7 cellular contexts compared by ENCODE assay signal in the genomic region with DNA sequence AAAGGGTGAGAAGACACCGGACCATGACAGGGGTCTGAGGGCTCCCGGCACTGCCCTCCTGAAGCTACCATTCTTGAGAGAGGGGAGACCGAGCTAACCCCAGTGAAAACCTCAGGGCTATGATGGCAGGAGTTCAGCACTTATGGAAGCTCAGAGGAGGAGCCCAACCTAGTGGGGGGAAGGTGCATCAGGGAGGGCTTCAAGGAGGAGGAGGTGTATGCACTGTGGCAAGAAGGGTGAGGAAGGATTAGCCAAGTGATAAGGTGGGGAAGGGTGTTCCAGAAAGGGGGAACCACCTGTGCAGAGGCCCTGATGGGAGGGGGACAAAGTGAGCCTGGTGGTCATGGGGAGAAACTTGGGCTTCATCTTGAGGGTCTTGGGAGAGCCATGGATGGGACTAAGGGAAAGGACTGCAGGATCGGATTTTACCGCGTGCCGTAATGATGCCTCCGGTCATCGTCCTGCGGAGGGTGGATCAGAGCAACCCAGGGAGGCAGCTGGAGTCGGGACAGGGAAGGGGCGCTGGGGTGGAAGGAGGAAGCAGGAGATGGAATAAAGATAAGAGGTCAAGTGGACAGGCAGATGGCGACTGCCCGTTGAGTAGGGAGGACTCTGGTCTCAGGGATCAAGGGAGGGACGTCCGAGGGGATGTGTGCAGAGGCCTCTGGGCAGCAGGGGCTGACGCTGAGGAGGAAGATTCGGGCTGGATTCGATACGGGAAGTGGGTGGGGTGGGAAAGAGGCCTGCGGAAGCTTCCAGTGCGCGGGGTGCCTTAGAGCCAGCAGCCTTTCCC. TPM values are rescaled to one million over a fixed set of nuclear protein-coding genes. Genes with fewer than 3 reads are reported as not detected.
DNase-seq lines count a peak whose midpoint lies in the region; ATAC-seq, FAIRE-seq and TF ChIP-seq lines count a peak whose summit lies in the region.
"Had no signal": no experiment of that assay in that cellular context is flagged by ENCODE, and none has a peak within 500 bp of the region (broad histone marks: within the 10 kb centered on the region; RNA-seq: fewer than 3 reads in every experiment).

No MANE protein-coding gene starts in this region.

- no peaks in the 10 kb centered on the region for H3K9me3 ChIP-seq in K562 (replicated peaks; ENCODE audit: control insufficient read depth, insufficient read depth, low read depth, low read length)

- POLR2A ChIA-PET in K562 (lab: Yijun Ruan, JAX): interaction anchor here (1.0 to 1.9 kb wide), 2 partner anchors 13 to 106 kb away, joined by 3 to 8 read pairs; a partner anchor contains a TSS

- ATAC-seq in GM21423 (IDR thresholded peaks at IDR 0.05; ENCODE audit: unreplicated experiment) (peak; percentile 12), K562 (peak; percentile 4), GM21381 (IDR thresholded peaks at IDR 0.05; ENCODE audit: unreplicated experiment) (no peak)
- ATAC-seq in natural killer cell treated with Interleukin-12 subunit alpha and Interleukin-12 subunit beta and Interleukin-15 and Interleukin-18, amount 100 ng/mL, for 72 hours: no peak

- peaks cover 24 to 32% of the 10 kb centered on the region in 2 experiments for H3K27me3 ChIP-seq in K562 (ENCODE audit: control insufficient read depth in 2 of 2, insufficient read depth in 2 of 2, low read length in 2 of 2)

- BruUV-seq in K562 (replicated peaks; lab: Mats Ljungman, UMichigan): no TSS peak

- H3K4me3 ChIP-seq in K562: peak overlapping the region; percentile 64

- H3K9ac ChIP-seq in K562 (ENCODE audit: insufficient read depth in 1 of 2, low read depth in 2 of 2, low read length in 2 of 2): peak overlapping the region in 1 of 2 experiments; percentile 88; a peak in 2 of 4 replicates

- no peak for TF ChIP-seq EP300 in K562 (IDR thresholded peaks at IDR 0.05; ENCODE audit: low read length)

- no peaks in the 10 kb centered on the region for H3K36me3 Mint-ChIP-seq in natural killer cell treated with Interleukin-12 subunit alpha and Interleukin-12 subunit beta and Interleukin-15 and Interleukin-18, amount 100 ng/mL, for 72 hours

- in situ Hi-C loops in K562 (cut with MboI): no loop called here

- H3K79me2 ChIP-seq in K562 (ENCODE audit: control insufficient read depth, insufficient read depth, low read length): no peaks in the 10 kb centered on the region

- no peak overlapping the region for H3K27ac Mint-ChIP-seq in natural killer cell treated with Interleukin-12 subunit alpha and Interleukin-12 subunit beta and Interleukin-15 and Interleukin-18, amount 100 ng/mL, for 72 hours

- H3K4me1 Mint-ChIP-seq in natural killer cell treated with Interleukin-12 subunit alpha and Interleukin-12 subunit beta and Interleukin-15 and Interleukin-18, amount 100 ng/mL, for 72 hours (ENCODE audit: low read depth in 2 of 2): peaks cover 6 to 11% of the 10 kb centered on the region in 2 donors

- no peak for TF ChIP-seq RAD21 in K562 (CRISPR knock-in tag; conservative IDR thresholded peaks at IDR 0.05 in 1 of 2, IDR thresholded peaks at IDR 0.05 in 1 of 2)

- WGBS in K562 (ENCODE audit: insufficient coverage, low coverage, missing lambda C conversion rate): 2% methylated on average over 19 of the region's 23 CpGs

- no peaks in the 10 kb centered on the region for H3K9me1 ChIP-seq in K562 (ENCODE audit: control insufficient read depth, insufficient read depth, low read length)

- H3K4me2 ChIP-seq in K562 (ENCODE audit: insufficient read depth, low read length): peak overlapping the region; percentile 91

- H3K9me3 Mint-ChIP-seq in natural killer cell treated with Interleukin-12 subunit alpha and Interleukin-12 subunit beta and Interleukin-15 and Interleukin-18, amount 100 ng/mL, for 72 hours: no peaks in the 10 kb centered on the region

- intact Hi-C loops in K562 (cut with micrococcal nuclease): no loop called here

- CTCF ChIA-PET in K562 (lab: Yijun Ruan, JAX; ENCODE audit: low intra/inter-chr PET ratio): no interaction called here

- TF ChIP-seq CTCF in K562 (IDR thresholded peaks at IDR 0.05 in 2 of 3, conservative IDR thresholded peaks at IDR 0.05 in 1 of 3; ENCODE audit: insufficient read depth in 2 of 3, low read depth in 1 of 3, low read length in 3 of 3): no peak

- DNase-seq in K562 (ENCODE audit: extremely low read depth in 1 of 4, low spot score in 3 of 4) (peak in 2 of 4 experiments; percentile 30 to 39), substantia nigra (lab: John Stamatoyannopoulos, UW) (no peak), kidney tubule cell (ENCODE audit: low spot score) (no peak)
- DNase-seq in natural killer cell treated with Interleukin-12 subunit alpha and Interleukin-12 subunit beta and Interleukin-15 and Interleukin-18, amount 100 ng/mL, for 72 hours (ENCODE audit: low spot score): no peak

- peak overlapping the region; percentile 83 for H3K4me3 Mint-ChIP-seq in natural killer cell treated with Interleukin-12 subunit alpha and Interleukin-12 subunit beta and Interleukin-15 and Interleukin-18, amount 100 ng/mL, for 72 hours

- no peak for TF ChIP-seq POLR2A in K562 (conservative IDR thresholded peaks at IDR 0.05)

- H2AFZ ChIP-seq in K562 (ENCODE audit: low read depth, low read length): peak overlapping the region; percentile 98

- FAIRE-seq in K562 (lab: Jason Lieb, UNC): no peak

- H3K4me1 ChIP-seq in K562 (replicated peaks in 1 of 2; ENCODE audit: control insufficient read depth in 2 of 2, insufficient read depth in 2 of 2, low read length in 2 of 2): peaks cover 10 to 26% of the 10 kb centered on the region in 2 experiments; a peak in 4 of 5 replicates

- no peaks in the 10 kb centered on the region for H3K36me3 ChIP-seq in K562 (ENCODE audit: control insufficient read depth, insufficient read depth, low read length)

- peaks cover 10% of the 10 kb centered on the region; the same call in 1 of the 2 replicates for H4K20me1 ChIP-seq in K562 (replicated peaks; ENCODE audit: control insufficient read depth, insufficient read depth, low read length)

- H3K27ac ChIP-seq in K562 (ENCODE audit: extremely low read depth, low read depth, low read length) (no peak overlapping the region), substantia nigra (ENCODE audit: low read depth, low read length, poor library complexity, severe bottlenecking) (no peak overlapping the region)

- peaks cover 13 to 20% of the 10 kb centered on the region in 2 donors for H3K27me3 Mint-ChIP-seq in natural killer cell treated with Interleukin-12 subunit alpha and Interleukin-12 subunit beta and Interleukin-15 and Interleukin-18, amount 100 ng/mL, for 72 hours

RNA-seq across cellular contexts. Expression of a gene that starts 13.3 kb away (rescaled TPM):
- 76.7 and 164 TPM in 2 replicates for total RNA-seq in K562 (2011; cell fraction: chromatin; rRNA removed; ENCODE audit: low replicate concordance)
- total RNA-seq in K562 (2011; cell fraction: nucleolus; rRNA removed): 169 and 187 TPM in 2 replicates
- 126 and 134 TPM in 2 replicates for total RNA-seq in K562 (2011; cell fraction: nucleoplasm; rRNA removed)
- total RNA-seq in K562 (2014; rRNA removed) (379 and 498 TPM in 2 replicates), K562 (2014; rRNA removed; fragmentation: Illumina TruSeq; extraction: Trizol) (222 and 257 TPM in 2 replicates), K562 (2015; rRNA removed; fragmentation: Illumina TruSeq; extraction: Trizol) (315 and 317 TPM in 2 replicates), K562 (2021) (304 and 317 TPM in 2 replicates)
- polyA plus RNA-seq in K562 (2011; rRNA removed) (561 and 583 TPM in 2 replicates), K562 (2014; fragmentation: Illumina TruSeq; extraction: Trizol) (377 and 397 TPM in 2 replicates), K562 (2014; fragmentation: Nextera tagmentation; extraction: Ambion mirVana) (100 to 1,000 TPM; 130 to 244 TPM), K562 (2014; rRNA removed) (372 and 502 TPM in 2 replicates)
- 760 and 1,382 TPM in 2 replicates for polyA plus RNA-seq in K562 (2011; cell fraction: cytosol; rRNA removed)
- 215 and 238 TPM in 2 replicates for polyA plus RNA-seq in K562 (2011; cell fraction: nucleus; rRNA removed)
- 347 and 565 TPM in 2 replicates for polyA plus RNA-seq in K562 (2012)
- polyA minus RNA-seq in K562 (2011; rRNA and poly(A)+ RNA removed): 222 and 326 TPM in 2 replicates
- 135 and 197 TPM in 2 replicates for polyA minus RNA-seq in K562 (2011; cell fraction: cytosol; rRNA and poly(A)+ RNA removed)
- polyA minus RNA-seq in K562 (2011; cell fraction: nucleus; rRNA and poly(A)+ RNA removed): 64.9 and 72.1 TPM in 2 replicates
- total RNA-seq in natural killer cell treated with Interleukin-12 subunit alpha and Interleukin-12 subunit beta and Interleukin-15 and Interleukin-18, amount 100 ng/mL, for 72 hours: 100 to 1,000 TPM; 133 to 252 TPM

RNA-seq across cellular contexts. Expression of a gene that starts 25.4 kb away (rescaled TPM):
- total RNA-seq in K562 (2011; cell fraction: chromatin; rRNA removed; ENCODE audit: low replicate concordance): 13.9 and 31.7 TPM in 2 replicates
- total RNA-seq in K562 (2011; cell fraction: nucleolus; rRNA removed): 19.7 and 20.7 TPM in 2 replicates
- total RNA-seq in K562 (2011; cell fraction: nucleoplasm; rRNA removed): 21.0 and 26.9 TPM in 2 replicates
- total RNA-seq in K562 (2014; rRNA removed): 0.37 TPM in 1 of 2 replicates, not detected in the other
- total RNA-seq in K562 (2014; rRNA removed; fragmentation: Illumina TruSeq; extraction: Trizol): 0.41 and 0.58 TPM in 2 replicates
- 0.72 and 0.76 TPM in 2 replicates for total RNA-seq in K562 (2015; rRNA removed; fragmentation: Illumina TruSeq; extraction: Trizol)
- 1.8 and 2.2 TPM in 2 replicates for total RNA-seq in K562 (2021)
- 0.56 and 1.0 TPM in 2 replicates for polyA plus RNA-seq in K562 (2011; rRNA removed)
- 0.27 and 0.46 TPM in 2 replicates for polyA plus RNA-seq in K562 (2011; cell fraction: cytosol; rRNA removed)
- polyA plus RNA-seq in K562 (2011; cell fraction: nucleus; rRNA removed): 3.2 and 3.3 TPM in 2 replicates
- polyA plus RNA-seq in K562 (2012): 0.55 and 0.90 TPM in 2 replicates
- 0.15 and 0.30 TPM in 2 replicates for polyA plus RNA-seq in K562 (2014; fragmentation: Illumina TruSeq; extraction: Trizol)
- under 1 TPM in 1 of 2 experiments, not detected in 1; 0.07 TPM for polyA plus RNA-seq in K562 (2014; fragmentation: Nextera tagmentation; extraction: Ambion mirVana)
- polyA plus RNA-seq in K562 (2014; rRNA removed): 0.97 and 1.1 TPM in 2 replicates
- 1.3 and 1.6 TPM in 2 replicates for polyA minus RNA-seq in K562 (2011; rRNA and poly(A)+ RNA removed)
- polyA minus RNA-seq in K562 (2011; cell fraction: cytosol; rRNA and poly(A)+ RNA removed): 0.95 and 1.5 TPM in 2 replicates
- polyA minus RNA-seq in K562 (2011; cell fraction: nucleus; rRNA and poly(A)+ RNA removed): 3.6 and 4.6 TPM in 2 replicates
- total RNA-seq in natural killer cell treated with Interleukin-12 subunit alpha and Interleukin-12 subunit beta and Interleukin-15 and Interleukin-18, amount 100 ng/mL, for 72 hours: 1 to 10 TPM; 6.1 to 9.4 TPM

RNA-seq across cellular contexts. Expression of a gene that starts 26.8 kb away (rescaled TPM):
- total RNA-seq in K562 (2011; cell fraction: chromatin; rRNA removed; ENCODE audit: low replicate concordance): 0.12 TPM in 1 of 2 replicates, not detected in the other
- 0.50 TPM in 1 of 2 replicates, not detected in the other for total RNA-seq in K562 (2011; cell fraction: nucleolus; rRNA removed)
- total RNA-seq in K562 (2011; cell fraction: nucleoplasm; rRNA removed): 0.15 TPM in 1 of 2 replicates, not detected in the other
- not detected in 2 replicates for total RNA-seq in K562 (2014; rRNA removed)
- not detected in 2 replicates for total RNA-seq in K562 (2014; rRNA removed; fragmentation: Illumina TruSeq; extraction: Trizol)
- total RNA-seq in K562 (2015; rRNA removed; fragmentation: Illumina TruSeq; extraction: Trizol): not detected in 2 replicates
- total RNA-seq in K562 (2021): 0.25 and 0.33 TPM in 2 replicates
- polyA plus RNA-seq in K562 (2011; rRNA removed): 0.12 TPM in 1 of 2 replicates, not detected in the other
- 0.03 and 0.04 TPM in 2 replicates for polyA plus RNA-seq in K562 (2011; cell fraction: cytosol; rRNA removed)
- 0.46 and 0.63 TPM in 2 replicates for polyA plus RNA-seq in K562 (2011; cell fraction: nucleus; rRNA removed)
- polyA plus RNA-seq in K562 (2012): 0.52 and 0.94 TPM in 2 replicates
- polyA plus RNA-seq in K562 (2014; fragmentation: Illumina TruSeq; extraction: Trizol): not detected in 2 replicates
- not detected for polyA plus RNA-seq in K562 (2014; fragmentation: Nextera tagmentation; extraction: Ambion mirVana)
- 0.15 and 0.16 TPM in 2 replicates for polyA plus RNA-seq in K562 (2014; rRNA removed)
- polyA minus RNA-seq in K562 (2011; rRNA and poly(A)+ RNA removed): not detected in 2 replicates
- not detected in 2 replicates for polyA minus RNA-seq in K562 (2011; cell fraction: cytosol; rRNA and poly(A)+ RNA removed)
- 0.54 TPM in 1 of 2 replicates, not detected in the other for polyA minus RNA-seq in K562 (2011; cell fraction: nucleus; rRNA and poly(A)+ RNA removed)
- under 1 TPM in 1 of 2 donors, not detected in 1; 0.24 TPM for total RNA-seq in natural killer cell treated with Interleukin-12 subunit alpha and Interleukin-12 subunit beta and Interleukin-15 and Interleukin-18, amount 100 ng/mL, for 72 hours
- total RNA-seq: subcutaneous adipose tissue had no signal

RNA-seq across cellular contexts. Expression of a gene that starts 27.5 kb away (rescaled TPM):
- total RNA-seq in K562 (2011; cell fraction: chromatin; rRNA removed; ENCODE audit: low replicate concordance): 7.2 and 10.1 TPM in 2 replicates
- total RNA-seq in K562 (2011; cell fraction: nucleolus; rRNA removed): 3.6 and 6.3 TPM in 2 replicates
- 4.3 and 11.0 TPM in 2 replicates for total RNA-seq in K562 (2011; cell fraction: nucleoplasm; rRNA removed)
- total RNA-seq in K562 (2014; rRNA removed): 0.05 and 0.41 TPM in 2 replicates
- 0.32 and 0.36 TPM in 2 replicates for total RNA-seq in K562 (2014; rRNA removed; fragmentation: Illumina TruSeq; extraction: Trizol)
- 0.15 and 0.25 TPM in 2 replicates for total RNA-seq in K562 (2015; rRNA removed; fragmentation: Illumina TruSeq; extraction: Trizol)
- 0.81 and 0.95 TPM in 2 replicates for total RNA-seq in K562 (2021)
- polyA plus RNA-seq in K562 (2011; rRNA removed): 0.47 and 0.62 TPM in 2 replicates
- 0.57 and 0.58 TPM in 2 replicates for polyA plus RNA-seq in K562 (2011; cell fraction: cytosol; rRNA removed)
- polyA plus RNA-seq in K562 (2011; cell fraction: nucleus; rRNA removed): 3.0 and 4.3 TPM in 2 replicates
- polyA plus RNA-seq in K562 (2012): 0.70 and 3.0 TPM in 2 replicates
- polyA plus RNA-seq in K562 (2014; fragmentation: Illumina TruSeq; extraction: Trizol): 0.30 and 0.89 TPM in 2 replicates
- under 1 TPM; 0.21 to 0.25 TPM for polyA plus RNA-seq in K562 (2014; fragmentation: Nextera tagmentation; extraction: Ambion mirVana)
- polyA plus RNA-seq in K562 (2014; rRNA removed): 0.63 and 1.3 TPM in 2 replicates
- polyA minus RNA-seq in K562 (2011; rRNA and poly(A)+ RNA removed): 0.03 and 0.39 TPM in 2 replicates
- polyA minus RNA-seq in K562 (2011; cell fraction: cytosol; rRNA and poly(A)+ RNA removed): not detected in 2 replicates
- polyA minus RNA-seq in K562 (2011; cell fraction: nucleus; rRNA and poly(A)+ RNA removed): 0.89 and 1.3 TPM in 2 replicates
- total RNA-seq in natural killer cell treated with Interleukin-12 subunit alpha and Interleukin-12 subunit beta and Interleukin-15 and Interleukin-18, amount 100 ng/mL, for 72 hours: 1 to 10 TPM; 2.5 to 4.6 TPM

RNA-seq across cellular contexts. Expression of a gene that starts 41.4 kb away (rescaled TPM):
- 0.18 and 0.90 TPM in 2 replicates for total RNA-seq in K562 (2011; cell fraction: chromatin; rRNA removed; ENCODE audit: low replicate concordance)
- total RNA-seq in K562 (2011; cell fraction: nucleolus; rRNA removed): 0.17 and 0.92 TPM in 2 replicates
- total RNA-seq in K562 (2011; cell fraction: nucleoplasm; rRNA removed): 0.29 and 1.1 TPM in 2 replicates
- total RNA-seq in K562 (2014; rRNA removed): 0.05 and 0.12 TPM in 2 replicates
- total RNA-seq in K562 (2014; rRNA removed; fragmentation: Illumina TruSeq; extraction: Trizol): 0.06 and 0.15 TPM in 2 replicates
- 0.04 and 0.07 TPM in 2 replicates for total RNA-seq in K562 (2015; rRNA removed; fragmentation: Illumina TruSeq; extraction: Trizol)
- total RNA-seq in K562 (2021): 0.18 and 0.31 TPM in 2 replicates
- polyA plus RNA-seq in K562 (2011; rRNA removed): 0.07 and 0.16 TPM in 2 replicates
- 0.07 and 0.25 TPM in 2 replicates for polyA plus RNA-seq in K562 (2011; cell fraction: cytosol; rRNA removed)
- 0.10 TPM in 2 replicates for polyA plus RNA-seq in K562 (2011; cell fraction: nucleus; rRNA removed)
- 0.20 and 0.47 TPM in 2 replicates for polyA plus RNA-seq in K562 (2012)
- polyA plus RNA-seq in K562 (2014; fragmentation: Illumina TruSeq; extraction: Trizol): 0.08 and 0.42 TPM in 2 replicates
- under 1 TPM; 0.24 to 0.27 TPM for polyA plus RNA-seq in K562 (2014; fragmentation: Nextera tagmentation; extraction: Ambion mirVana)
- polyA plus RNA-seq in K562 (2014; rRNA removed): 0.07 and 0.08 TPM in 2 replicates
- 0.07 and 0.09 TPM in 2 replicates for polyA minus RNA-seq in K562 (2011; rRNA and poly(A)+ RNA removed)
- polyA minus RNA-seq in K562 (2011; cell fraction: cytosol; rRNA and poly(A)+ RNA removed): not detected in 2 replicates
- under 0.01 and 0.11 TPM in 2 replicates for polyA minus RNA-seq in K562 (2011; cell fraction: nucleus; rRNA and poly(A)+ RNA removed)
- 1 to 10 TPM; 3.7 to 7.7 TPM for total RNA-seq in natural killer cell treated with Interleukin-12 subunit alpha and Interleukin-12 subunit beta and Interleukin-15 and Interleukin-18, amount 100 ng/mL, for 72 hours

Comparison
In these comparisons a context has a peak if more than half of its experiments do, and no peak if none do; other contexts are left out.
1. ATAC-seq: peak in GM21423 (single experiment) and K562 (single experiment); none in natural killer cell treated with Interleukin-12 subunit alpha and Interleukin-12 subunit beta and Interleukin-15 and Interleukin-18, amount 100 ng/mL, for 72 hours (0 of 2) and GM21381 (single experiment).